In the genomic region with DNA sequence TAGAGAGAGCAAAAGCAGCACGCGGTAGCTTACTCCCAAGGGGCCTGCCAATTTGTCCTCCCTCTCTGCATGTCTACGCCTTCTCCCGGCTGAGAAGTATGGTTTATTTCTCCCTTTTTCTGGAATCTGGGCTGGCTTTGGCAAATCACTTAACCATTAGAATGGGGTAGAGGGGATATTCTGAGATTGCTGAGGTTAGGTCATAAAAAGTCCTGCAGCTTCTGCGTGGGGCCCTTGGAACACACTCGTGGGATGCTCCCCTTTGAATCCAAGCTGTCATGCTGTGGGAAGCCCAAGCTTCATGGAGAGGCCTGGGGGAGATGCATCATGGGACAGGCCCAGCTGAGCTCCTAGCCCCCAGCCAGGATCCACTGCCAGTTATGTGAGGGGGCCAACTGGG, we compare ENCODE assay signal across 40 cellular contexts.
"Had no signal": no experiment of that assay in that cellular context is flagged by ENCODE, and none has a peak within 500 bp of the region (broad histone marks: within the 10 kb centered on the region; RNA-seq: fewer than 3 reads in every experiment).

No MANE protein-coding gene starts in this region.

- H3K4me1 ChIP-seq: adrenal gland, ascending aorta, body of pancreas, breast epithelium had no signal

- ATAC-seq: activated naive CD4-positive, alpha-beta T cell treated with anti-CD3 and anti-CD28 coated beads, Interleukin-2, amount 50 U/mL, for 72 hours; activated naive CD8-positive, alpha-beta T cell treated with anti-CD3 and anti-CD28 coated beads, Interleukin-2, amount 50 U/mL, for 24 hours; activated T-cell treated with anti-CD3 and anti-CD28 coated beads, Interleukin-2, amount 50 U/mL, for 4 hours; activated T-cell treated with anti-CD3 and anti-CD28 coated beads, Interleukin-2, amount 50 U/mL, for 72 hours; activated T-helper 17 cell treated with anti-CD3 and anti-CD28 coated beads, Interleukin-2, amount 50 U/mL, for 72 hours; body of pancreas had no signal

- H3K9me3 Mint-ChIP-seq: activated naive CD4-positive, alpha-beta T cell treated with anti-CD3 and anti-CD28 coated beads for 36 hours; activated naive CD4-positive, alpha-beta T cell treated with anti-CD3 and anti-CD28 coated beads, Interleukin-2, amount 10 ng/mL, durations not matched to agents 7 days and 5 days; activated naive CD8-positive, alpha-beta T cell treated with anti-CD3 and anti-CD28 coated beads for 36 hours; activated naive CD8-positive, alpha-beta T cell treated with anti-CD3 and anti-CD28 coated beads, Interleukin-2, amount 10 ng/mL, durations not matched to agents 7 days and 5 days; activated naive CD8-positive, alpha-beta T cell treated with anti-CD3 and anti-CD28 coated beads, Interleukin-2, amount 50 U/mL, for 24 hours; activated T-cell treated with anti-CD3 and anti-CD28 coated beads, Interleukin-2, amount 50 U/mL, for 24 hours; activated T-cell treated with anti-CD3 and anti-CD28 coated beads, Interleukin-2, amount 50 U/mL, for 4 hours; activated T-cell treated with anti-CD3 and anti-CD28 coated beads, Interleukin-2, amount 50 U/mL, for 72 hours; activated T-helper 1 cell treated with anti-CD3 and anti-CD28 coated beads, Interleukin-12 subunit alpha, Interleukin-12 subunit beta, Interleukin-2, Interleukin-4 antibody, amounts not matched to agents 30 ng/mL and 10 ng/mL and 1 ng/mL, durations not matched to agents 14 hours and 24 hours and 36 hours; activated T-helper 17 cell treated with anti-CD3 and anti-CD28 coated beads, Interleukin-2, amount 50 U/mL, for 72 hours; activated T-helper 2 cell treated with anti-CD3 and anti-CD28 coated beads, Interferon-gamma antibody, Interleukin-2, Interleukin-4, amounts not matched to agents 10 μg/mL and 5 μg/mL and 100 μg/mL, durations not matched to agents 14 hours and 24 hours and 36 hours; central memory CD8-positive, alpha-beta T cell had no signal

- H3K27me3 ChIP-seq: adrenal gland, ascending aorta, body of pancreas, brain microvascular endothelial cell, breast epithelium had no signal

- DNase-seq: activated effector memory CD4-positive, alpha-beta T cell treated with anti-CD3 and anti-CD28 coated beads, Interleukin-2, amount 50 U/mL, for 16 hours; activated effector memory CD4-positive, alpha-beta T cell treated with Interleukin-2 at 50 U/mL for 16 hours; activated gamma-delta T cell; activated gamma-delta T cell treated with Interleukin-2 at 50 U/mL for 16 hours; activated naive CD4-positive, alpha-beta T cell; activated naive CD4-positive, alpha-beta T cell treated with anti-CD3 and anti-CD28 coated beads for 36 hours; activated naive CD4-positive, alpha-beta T cell treated with anti-CD3 and anti-CD28 coated beads, Interleukin-2, amount 10 ng/mL, durations not matched to agents 7 days and 5 days; activated naive CD4-positive, alpha-beta T cell treated with anti-CD3 and anti-CD28 coated beads, Interleukin-2, amount 50 U/mL, for 16 hours; activated naive CD4-positive, alpha-beta T cell treated with Interleukin-2 at 50 U/mL for 16 hours; activated naive CD8-positive, alpha-beta T cell treated with anti-CD3 and anti-CD28 coated beads for 36 hours; activated naive CD8-positive, alpha-beta T cell treated with anti-CD3 and anti-CD28 coated beads, Interleukin-2, amount 10 ng/mL, durations not matched to agents 7 days and 5 days; activated naive CD8-positive, alpha-beta T cell treated with anti-CD3 and anti-CD28 coated beads, Interleukin-2, amount 50 U/mL, for 24 hours; activated T-cell treated with anti-CD3 and anti-CD28 coated beads, Interleukin-2, amount 50 U/mL, for 1 hour; activated T-cell treated with anti-CD3 and anti-CD28 coated beads, Interleukin-2, amount 50 U/mL, for 24 hours; activated T-cell treated with anti-CD3 and anti-CD28 coated beads, Interleukin-2, amount 50 U/mL, for 4 hours; activated T-cell treated with anti-CD3 and anti-CD28 coated beads, Interleukin-2, amount 50 U/mL, for 48 hours; activated T-cell treated with anti-CD3 and anti-CD28 coated beads, Interleukin-2, amount 50 U/mL, for 72 hours; adrenal gland; amniotic stem cell; amygdala; anterior cingulate cortex; aorta; body of pancreas; brain microvascular endothelial cell; caudate nucleus; central memory CD4-positive, alpha-beta T cell; cerebellar nuclear complex had no signal

- H3K9me3 ChIP-seq: adrenal gland, ascending aorta, body of pancreas, breast epithelium had no signal

- H3K36me3 ChIP-seq: adrenal gland, ascending aorta, brain microvascular endothelial cell, breast epithelium, cardiac muscle cell had no signal

- H3K27ac Mint-ChIP-seq: activated naive CD4-positive, alpha-beta T cell treated with anti-CD3 and anti-CD28 coated beads for 36 hours; activated naive CD4-positive, alpha-beta T cell treated with anti-CD3 and anti-CD28 coated beads, Interleukin-2, amount 10 ng/mL, durations not matched to agents 7 days and 5 days; activated naive CD4-positive, alpha-beta T cell treated with anti-CD3 and anti-CD28 coated beads, Interleukin-2, amount 50 U/mL, for 24 hours; activated naive CD4-positive, alpha-beta T cell treated with anti-CD3 and anti-CD28 coated beads, Interleukin-2, amount 50 U/mL, for 72 hours; activated naive CD8-positive, alpha-beta T cell; activated naive CD8-positive, alpha-beta T cell treated with anti-CD3 and anti-CD28 coated beads for 36 hours; activated naive CD8-positive, alpha-beta T cell treated with anti-CD3 and anti-CD28 coated beads, Interleukin-2, amount 10 ng/mL, durations not matched to agents 7 days and 5 days; activated naive CD8-positive, alpha-beta T cell treated with anti-CD3 and anti-CD28 coated beads, Interleukin-2, amount 50 U/mL, for 24 hours; activated T-cell treated with anti-CD3 and anti-CD28 coated beads, Interleukin-2, amount 50 U/mL, for 24 hours; activated T-cell treated with anti-CD3 and anti-CD28 coated beads, Interleukin-2, amount 50 U/mL, for 72 hours; activated T-helper 1 cell treated with anti-CD3 and anti-CD28 coated beads, Interleukin-12 subunit alpha, Interleukin-12 subunit beta, Interleukin-2, Interleukin-4 antibody, amounts not matched to agents 30 ng/mL and 10 ng/mL and 1 ng/mL, durations not matched to agents 14 hours and 24 hours and 36 hours; activated T-helper 17 cell treated with anti-CD3 and anti-CD28 coated beads, Interleukin-2, amount 50 U/mL, for 72 hours; activated T-helper 2 cell treated with anti-CD3 and anti-CD28 coated beads, Interferon-gamma antibody, Interleukin-2, Interleukin-4, amounts not matched to agents 10 μg/mL and 5 μg/mL and 100 μg/mL, durations not matched to agents 14 hours and 24 hours and 36 hours; brain had no signal

- H3K4me3 ChIP-seq: adrenal gland, ascending aorta, body of pancreas, breast epithelium, cardiac muscle cell had no signal

- FAIRE-seq: astrocyte, bronchial epithelial cell had no signal

- H3K27me3 Mint-ChIP-seq: activated naive CD4-positive, alpha-beta T cell treated with anti-CD3 and anti-CD28 coated beads, Interleukin-2, amount 10 ng/mL, durations not matched to agents 7 days and 5 days; activated naive CD4-positive, alpha-beta T cell treated with anti-CD3 and anti-CD28 coated beads, Interleukin-2, amount 50 U/mL, for 24 hours; activated naive CD8-positive, alpha-beta T cell; activated naive CD8-positive, alpha-beta T cell treated with anti-CD3 and anti-CD28 coated beads for 36 hours; brain had no signal

- H3K36me3 Mint-ChIP-seq: activated naive CD4-positive, alpha-beta T cell treated with anti-CD3 and anti-CD28 coated beads, Interleukin-2, amount 10 ng/mL, durations not matched to agents 7 days and 5 days; activated naive CD4-positive, alpha-beta T cell treated with anti-CD3 and anti-CD28 coated beads, Interleukin-2, amount 50 U/mL, for 24 hours; activated naive CD8-positive, alpha-beta T cell; activated naive CD8-positive, alpha-beta T cell treated with anti-CD3 and anti-CD28 coated beads for 36 hours; activated naive CD8-positive, alpha-beta T cell treated with anti-CD3 and anti-CD28 coated beads, Interleukin-2, amount 10 ng/mL, durations not matched to agents 7 days and 5 days; brain had no signal

- H3K27ac ChIP-seq: adrenal gland, ascending aorta, body of pancreas, brain microvascular endothelial cell, breast epithelium, cardiac muscle cell had no signal

- H3K4me1 Mint-ChIP-seq: activated naive CD4-positive, alpha-beta T cell treated with anti-CD3 and anti-CD28 coated beads, Interleukin-2, amount 10 ng/mL, durations not matched to agents 7 days and 5 days; activated naive CD4-positive, alpha-beta T cell treated with anti-CD3 and anti-CD28 coated beads, Interleukin-2, amount 50 U/mL, for 24 hours; activated naive CD8-positive, alpha-beta T cell treated with anti-CD3 and anti-CD28 coated beads for 36 hours; activated naive CD8-positive, alpha-beta T cell treated with anti-CD3 and anti-CD28 coated beads, Interleukin-2, amount 10 ng/mL, durations not matched to agents 7 days and 5 days; activated naive CD8-positive, alpha-beta T cell treated with anti-CD3 and anti-CD28 coated beads, Interleukin-2, amount 50 U/mL, for 24 hours; activated T-helper 17 cell treated with anti-CD3 and anti-CD28 coated beads, Interleukin-2, amount 50 U/mL, for 72 hours; central memory CD8-positive, alpha-beta T cell had no signal

- H3K4me3 Mint-ChIP-seq: activated naive CD4-positive, alpha-beta T cell treated with anti-CD3 and anti-CD28 coated beads for 36 hours; activated naive CD4-positive, alpha-beta T cell treated with anti-CD3 and anti-CD28 coated beads, Interleukin-2, amount 10 ng/mL, durations not matched to agents 7 days and 5 days; activated naive CD4-positive, alpha-beta T cell treated with anti-CD3 and anti-CD28 coated beads, Interleukin-2, amount 50 U/mL, for 24 hours; activated naive CD8-positive, alpha-beta T cell; activated naive CD8-positive, alpha-beta T cell treated with anti-CD3 and anti-CD28 coated beads for 36 hours; activated naive CD8-positive, alpha-beta T cell treated with anti-CD3 and anti-CD28 coated beads, Interleukin-2, amount 10 ng/mL, durations not matched to agents 7 days and 5 days; activated naive CD8-positive, alpha-beta T cell treated with anti-CD3 and anti-CD28 coated beads, Interleukin-2, amount 50 U/mL, for 24 hours; activated T-cell treated with anti-CD3 and anti-CD28 coated beads, Interleukin-2, amount 50 U/mL, for 24 hours; activated T-cell treated with anti-CD3 and anti-CD28 coated beads, Interleukin-2, amount 50 U/mL, for 4 hours; activated T-cell treated with anti-CD3 and anti-CD28 coated beads, Interleukin-2, amount 50 U/mL, for 72 hours; activated T-helper 1 cell treated with anti-CD3 and anti-CD28 coated beads, Interleukin-12 subunit alpha, Interleukin-12 subunit beta, Interleukin-2, Interleukin-4 antibody, amounts not matched to agents 30 ng/mL and 10 ng/mL and 1 ng/mL, durations not matched to agents 14 hours and 24 hours and 36 hours; activated T-helper 17 cell treated with anti-CD3 and anti-CD28 coated beads, Interleukin-2, amount 50 U/mL, for 72 hours; brain; central memory CD8-positive, alpha-beta T cell had no signal
